9 cellular contexts compared by ENCODE assay signal in the genomic region with DNA sequence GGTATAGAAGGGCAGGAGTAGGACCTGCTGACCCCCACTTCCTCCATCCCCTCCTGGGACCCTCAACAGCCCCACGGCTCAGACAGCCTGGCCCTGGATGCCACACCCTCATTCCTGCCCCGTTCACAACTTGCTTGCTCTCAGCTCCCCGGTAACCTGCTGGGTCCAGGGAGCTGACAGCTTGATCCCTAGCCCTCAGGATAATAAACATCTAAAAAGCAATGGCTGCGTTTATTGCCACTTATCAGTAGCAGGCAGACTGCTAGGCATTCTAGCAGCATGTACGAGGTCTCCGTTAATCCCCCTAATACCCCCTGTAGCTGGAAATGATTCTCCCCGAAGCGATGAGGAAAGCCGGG. TPM values are rescaled to one million over a fixed set of nuclear protein-coding genes. Genes with fewer than 3 reads are reported as not detected.
A peak's percentile ranks its signal among the peaks of the same experiment; 100 is the strongest.
DNase-seq lines count a peak whose midpoint lies in the region; FAIRE-seq and TF ChIP-seq lines count a peak whose summit lies in the region.
"Had no signal": no experiment of that assay in that cellular context is flagged by ENCODE, and none has a peak within 500 bp of the region (broad histone marks: within the 10 kb centered on the region; RNA-seq: fewer than 3 reads in every experiment).

No MANE protein-coding gene starts in this region.

- 41 to 55% (median 51%) methylated on average over 9 of the region's 9 CpGs for WGBS in spleen, 5 donors

- TF ChIP-seq POLR2A in spleen (IDR thresholded peaks at IDR 0.05), result no peak

- H3K4me1 ChIP-seq in spleen, result peaks cover 43 to 69% (median 65%) of the 10 kb centered on the region in 6 donors

- no peaks in the 10 kb centered on the region for H3K27me3 ChIP-seq in WERI-Rb-1 (ENCODE audit: insufficient read depth, low read depth, severe bottlenecking)
- peaks cover 0 to 35% (median 0%) of the 10 kb centered on the region in 7 donors for H3K27me3 ChIP-seq in spleen (replicated peaks in 1 of 7)

- peaks cover 12% of the 10 kb centered on the region for H3K36me3 ChIP-seq in WERI-Rb-1
- H3K36me3 ChIP-seq in spleen, result peaks cover 6 to 58% (median 43%) of the 10 kb centered on the region in 6 donors

- no peak overlapping the region for H3K4me3 ChIP-seq in WERI-Rb-1 (ENCODE audit: low read depth, low read length)
- H3K4me3 ChIP-seq in fibroblast of villous mesenchyme (ENCODE audit: low read depth, low read length), result no peak overlapping the region
- peak overlapping the region in 3 of 8 donors; percentile 13 to 45 (median 16) for H3K4me3 ChIP-seq in spleen

- intact Hi-C loops in spleen (cut with DNase I; ENCODE audit: low total_unique reads), result no loop called here

- no peaks in the 10 kb centered on the region for H3K9me3 ChIP-seq in WERI-Rb-1 (ENCODE audit: severe bottlenecking)
- no peaks in the 10 kb centered on the region for H3K9me3 ChIP-seq in spleen

- H3K27ac ChIP-seq in WERI-Rb-1 (peak overlapping the region; percentile 55), spleen (peak overlapping the region in 7 of 8 donors; percentile 67 to 92 (median 68))

- no peak for FAIRE-seq in frontal cortex (lab: Jason Lieb, UNC)

- DNase-seq in NCI-H345 (lab: John Stamatoyannopoulos, UW) (peak; percentile 41), NCI-H345 treated with DMSO at 0.1 percent for 48 hours (lab: John Stamatoyannopoulos, UW; ENCODE audit: unreplicated experiment) (no peak), WERI-Rb-1 (peak; percentile 64), fibroblast of villous mesenchyme (ENCODE audit: low read depth) (peak; percentile 62), spleen (no peak), NCI-H1105 treated with DMSO at 0.1 percent for 48 hours (lab: John Stamatoyannopoulos, UW) (no peak), frontal cortex (ENCODE audit: low spot score in 2 of 2) (no peak), GM19238 (ENCODE audit: insufficient read length, low spot score) (no peak)
- DNase-seq: activated gamma-delta T cell treated with Interleukin-2 at 50 U/mL for 16 hours had no signal

- no peak for TF ChIP-seq CTCF in WERI-Rb-1 (IDR thresholded peaks at IDR 0.05; ENCODE audit: low read depth, low read length)
- TF ChIP-seq CTCF in fibroblast of villous mesenchyme (IDR thresholded peaks at IDR 0.05; ENCODE audit: insufficient read depth, low read depth, low read length), result no peak
- no peak for TF ChIP-seq CTCF in spleen (IDR thresholded peaks at IDR 0.05 in 8 of 11, conservative IDR thresholded peaks at IDR 0.05 in 3 of 11)

RNA-seq across cellular contexts. Expression of a gene that starts 24.3 kb away (rescaled TPM):
- total RNA-seq in fibroblast of villous mesenchyme (1,973 and 2,129 TPM in 2 replicates), spleen (1,000 to 10,000 TPM; 1,023 to 1,741 (median 1,286) TPM), frontal cortex (1,889 TPM)
- polyA plus RNA-seq in spleen, result 1,000 to 10,000 TPM; 3,423 to 5,071 (median 3,908) TPM

RNA-seq across cellular contexts. Expression of a gene that starts 30.7 kb away (rescaled TPM):
- total RNA-seq in fibroblast of villous mesenchyme (147 and 210 TPM in 2 replicates), spleen (100 to 1,000 TPM in 4 of 7 donors, 10 to 100 TPM in 3; 91.6 to 131 (median 106) TPM), frontal cortex (62.4 TPM)
- 10 to 100 TPM; 10.4 to 22.1 (median 14.5) TPM for polyA plus RNA-seq in spleen

RNA-seq across cellular contexts. Expression of a gene that starts 40.4 kb away (rescaled TPM):
- total RNA-seq in fibroblast of villous mesenchyme, result 63.0 and 67.3 TPM in 2 replicates
- total RNA-seq in spleen, result 100 to 1,000 TPM in 5 of 7 donors, 10 to 100 TPM in 2; 91.8 to 161 (median 149) TPM
- 10 to 100 TPM; 22.3 to 49.8 (median 35.6) TPM for polyA plus RNA-seq in spleen
- 2.4 TPM for total RNA-seq in frontal cortex

Comparison
In these comparisons a context has a peak if more than half of its experiments do, and no peak if none do; other contexts are left out.
1. DNase-seq: peak in NCI-H345 (single experiment), WERI-Rb-1 (single experiment) and fibroblast of villous mesenchyme (single experiment); none in NCI-H345 treated with DMSO at 0.1 percent for 48 hours (single experiment), spleen (single experiment), NCI-H1105 treated with DMSO at 0.1 percent for 48 hours (single experiment), frontal cortex (0 of 2) and GM19238 (single experiment).
2. RNA of a gene that starts 40.4 kb away (total RNA-seq): 91.8 to 161 TPM in spleen and 63.0 to 67.3 TPM in fibroblast of villous mesenchyme; 2.4 TPM in frontal cortex (single experiment); every median in the first group is over 10 times any median in the second.